ENCODE assay signal across 8 cellular contexts in genomic region chr6:35048631-35049083, GRCh38.
DNase-seq lines count a peak whose midpoint lies in the region; ATAC-seq, FAIRE-seq and TF ChIP-seq lines count a peak whose summit lies in the region.

No MANE protein-coding gene starts in this region.

- H3K9ac ChIP-seq in HepG2 (ENCODE audit: insufficient read depth, low read depth, low read length), result no peak overlapping the region

- H3K79me2 ChIP-seq in HepG2 (ENCODE audit: insufficient read depth, low read length), result no peaks in the 10 kb centered on the region

- H3K27ac ChIP-seq in CD4-positive, alpha-beta T cell (ENCODE audit: low read depth, low read length), result no peak overlapping the region
- H3K27ac ChIP-seq in HepG2 (ENCODE audit: extremely low read length, insufficient read depth, low read length) (no peak overlapping the region), temporal lobe (ENCODE audit: low read depth, low read length) (peak overlapping the region; percentile 99)

- BruUV-seq in HepG2 (replicated peaks; lab: Mats Ljungman, UMichigan), result no TSS peak

- H3K4me2 ChIP-seq in HepG2 (ENCODE audit: low read depth, low read length), result no peak overlapping the region

- H3K4me3 ChIP-seq in astrocyte of the spinal cord (ENCODE audit: low read depth, low read length) (no peak overlapping the region), HepG2 (replicated peaks in 1 of 3; ENCODE audit: insufficient read depth in 1 of 3, low read depth in 2 of 3, low read length in 3 of 3) (no peak overlapping the region)

- H3K4me1 Mint-ChIP-seq in CD4-positive, alpha-beta T cell (ENCODE audit: low read depth), result no peaks in the 10 kb centered on the region

- H3K36me3 ChIP-seq in HepG2 (replicated peaks in 1 of 2; ENCODE audit: control insufficient read depth in 1 of 2, insufficient read depth in 2 of 2, low read length in 2 of 2), result peaks cover 0 to 20% of the 10 kb centered on the region in 2 experiments

- no peaks in the 10 kb centered on the region for H3K9me3 ChIP-seq in CD4-positive, alpha-beta T cell (ENCODE audit: control insufficient read depth, low read length)
- H3K9me3 ChIP-seq in HepG2 (ENCODE audit: low read length), result no peaks in the 10 kb centered on the region

- TF ChIP-seq EP300 in HepG2 (IDR thresholded peaks at IDR 0.05; ENCODE audit: low read depth in 2 of 2, low read length in 2 of 2) (no peak), HepG2 (CRISPR knock-in tag; IDR thresholded peaks at IDR 0.05; ENCODE audit: borderline replicate concordance) (no peak)

- no peaks in the 10 kb centered on the region for H3K9me3 Mint-ChIP-seq in CD4-positive, alpha-beta T cell

- H3K27me3 ChIP-seq in CD4-positive, alpha-beta T cell (ENCODE audit: control insufficient read depth, insufficient read depth, low read length), result no peaks in the 10 kb centered on the region
- no peaks in the 10 kb centered on the region for H3K27me3 ChIP-seq in HepG2 (ENCODE audit: control insufficient read depth in 1 of 2, insufficient read depth in 2 of 2, low read length in 2 of 2)

- in situ Hi-C loops in astrocyte of the spinal cord (cut with HindIII; ENCODE audit: low sequenced_read_pairs), result no loop called here
- in situ Hi-C loops in HepG2 (cut with HindIII; ENCODE audit: extremely low pct_ligation_motif_present, low pct_unique_long_range_greater_than_20kb), result no loop called here

- no peak for TF ChIP-seq POLR2A in HepG2 (IDR thresholded peaks at IDR 0.05; ENCODE audit: insufficient read depth in 1 of 2, low read depth in 2 of 2, low read length in 2 of 2)

- WGBS in HepG2 (ENCODE audit: low lambda C conversion rate), result 87% methylated on average over 7 of the region's 11 CpGs

- CTCF ChIA-PET in CD4-positive, alpha-beta T cell (lab: Charles Lee), result no interaction called here
- CTCF ChIA-PET in HepG2 (lab: Yijun Ruan, JAX; ENCODE audit: low intra/inter-chr PET ratio, low total read pairs), result no interaction called here

- FAIRE-seq in HepG2 (lab: Jason Lieb, UNC), result no peak

- no peaks in the 10 kb centered on the region for H4K20me1 ChIP-seq in HepG2 (ENCODE audit: insufficient read depth, low read length)

- no peak overlapping the region for H3K4me3 Mint-ChIP-seq in CD4-positive, alpha-beta T cell

- no peaks in the 10 kb centered on the region for H3K36me3 Mint-ChIP-seq in CD4-positive, alpha-beta T cell (ENCODE audit: low read depth)

- no peaks in the 10 kb centered on the region for H3K27me3 Mint-ChIP-seq in CD4-positive, alpha-beta T cell

- peak; percentile 86 for ATAC-seq in CD4-positive, alpha-beta T cell (ENCODE audit: poor library complexity)
- ATAC-seq in HepG2 (peak; percentile 17; the same call in 1 of the 3 replicates), HG03432 (IDR thresholded peaks at IDR 0.05; ENCODE audit: unreplicated experiment) (no peak), HG03457 (IDR thresholded peaks at IDR 0.05; ENCODE audit: unreplicated experiment) (no peak)

- POLR2A ChIA-PET in CD4-positive, alpha-beta T cell (lab: Charles Lee), result interaction anchor here (0.8 kb wide), 1 partner anchor 91 kb away, joined by 3 read pairs; no protein-coding TSS in a partner anchor
- POLR2A ChIA-PET in HepG2 (lab: Yijun Ruan, JAX), result no interaction called here

- no peak for TF ChIP-seq RAD21 in HepG2 (CRISPR knock-in tag; IDR thresholded peaks at IDR 0.05)

- H2AFZ ChIP-seq in HepG2 (ENCODE audit: low read length), result no peak overlapping the region

- H3K27ac Mint-ChIP-seq in CD4-positive, alpha-beta T cell, result no peak overlapping the region

- TF ChIP-seq CTCF in CD4-positive, alpha-beta T cell (IDR thresholded peaks at IDR 0.05), result peak; percentile 26
- TF ChIP-seq CTCF in astrocyte of the spinal cord (IDR thresholded peaks at IDR 0.05; ENCODE audit: low read depth, low read length), result peak; percentile 38
- TF ChIP-seq CTCF in HepG2 (CRISPR knock-in tag; IDR thresholded peaks at IDR 0.05), result peak; percentile 23

- DNase-seq in CD4-positive, alpha-beta T cell, result peak in 9 of 10 experiments; percentile 3 to 48 (median 11)
- peak; percentile 56 for DNase-seq in MV-4-11 (lab: John Stamatoyannopoulos, UW)
- DNase-seq in astrocyte of the spinal cord (ENCODE audit: low read depth, low spot score), result peak; percentile 78
- DNase-seq in HepG2 (ENCODE audit: low spot score), result no peak
- no peak for DNase-seq in NCI-H1092 treated with DMSO at 0.1 percent for 48 hours (lab: John Stamatoyannopoulos, UW)

- H3K4me1 ChIP-seq in HepG2 (ENCODE audit: insufficient read depth, low read length), result peaks cover 13% of the 10 kb centered on the region

- intact Hi-C loops in CD4-positive, alpha-beta T cell (cut with DNase I, micrococcal nuclease), result loop anchor here (1.0 to 10.0 kb wide), 3 partner anchors 61 to 1314 kb away; no protein-coding TSS in a partner anchor
- intact Hi-C loops in HepG2 (cut with micrococcal nuclease; ENCODE audit: unreplicated experiment), result no loop called here

TF ChIP-seq in HepG2, 621 proteins besides CTCF, POLR2A, EP300 and RAD21:
- TF ChIP-seq KLF11 (CRISPR knock-in tag; IDR thresholded peaks at IDR 0.05), result no peak

Comparison
In these comparisons a context has a peak if more than half of its experiments do, and no peak if none do; other contexts are left out.
1. ATAC-seq: peak in CD4-positive, alpha-beta T cell (single experiment) and HepG2 (single experiment); none in HG03432 (single experiment) and HG03457 (single experiment).
2. DNase-seq: peak in CD4-positive, alpha-beta T cell (9 of 10), MV-4-11 (single experiment) and astrocyte of the spinal cord (single experiment); none in HepG2 (single experiment) and NCI-H1092 treated with DMSO at 0.1 percent for 48 hours (single experiment).
3. Peak in every context shown above with its lines, with median percentiles within 50 percentile points of each other: CTCF ChIP-seq.